ENCODE assay signal across 1 cellular context in genomic region chr10:53003094-53003493, GRCh38.
TF ChIP-seq lines count a peak whose summit lies in the region.

No MANE protein-coding gene starts in this region.

TF ChIP-seq in GM12878, 131 proteins besides CTCF, POLR2A, EP300 and RAD21 (continued from another document):
- 0 out of 2 replicates have a peak, but pooled peaks have one; percentile 46 for TF ChIP-seq ZNF687 (IDR thresholded peaks at IDR 0.05)
- 0 out of 2 replicates have a peak, but pooled peaks have one; percentile 4 for TF ChIP-seq IKZF1 (conservative IDR thresholded peaks at IDR 0.05)
- 0 out of 2 replicates have a peak, but pooled peaks have one; percentile 23 for TF ChIP-seq DPF2 (IDR thresholded peaks at IDR 0.05)
- peak; percentile 37; the same call in 1 of the 2 replicates for TF ChIP-seq MTA2 (IDR thresholded peaks at IDR 0.05; ENCODE audit: low read depth)
- peak; percentile 46; the same call in 1 of the 2 replicates for TF ChIP-seq PKNOX1 (IDR thresholded peaks at IDR 0.05)
- no peak for TF ChIP-seq SRF (IDR thresholded peaks at IDR 0.05; ENCODE audit: low read depth in 2 of 2, low read length in 2 of 2)
- TF ChIP-seq SPI1 (IDR thresholded peaks at IDR 0.05; ENCODE audit: borderline replicate concordance, insufficient read depth, low read depth, low read length) = peak; percentile 53; the same call in 1 of the 2 replicates
- peak; percentile 11 for TF ChIP-seq PBX3 (IDR thresholded peaks at IDR 0.05; ENCODE audit: insufficient replicate concordance, low read depth, low read length)
- peak; percentile 58 for TF ChIP-seq MEF2B (IDR thresholded peaks at IDR 0.05; ENCODE audit: partially characterized antibody, poor library complexity, severe bottlenecking)
- no peak for TF ChIP-seq NR2C2 (IDR thresholded peaks at IDR 0.05; ENCODE audit: borderline replicate concordance, control insufficient read depth, insufficient read length, low read depth)
